1 cellular context compared by ENCODE assay signal in the genomic region with DNA sequence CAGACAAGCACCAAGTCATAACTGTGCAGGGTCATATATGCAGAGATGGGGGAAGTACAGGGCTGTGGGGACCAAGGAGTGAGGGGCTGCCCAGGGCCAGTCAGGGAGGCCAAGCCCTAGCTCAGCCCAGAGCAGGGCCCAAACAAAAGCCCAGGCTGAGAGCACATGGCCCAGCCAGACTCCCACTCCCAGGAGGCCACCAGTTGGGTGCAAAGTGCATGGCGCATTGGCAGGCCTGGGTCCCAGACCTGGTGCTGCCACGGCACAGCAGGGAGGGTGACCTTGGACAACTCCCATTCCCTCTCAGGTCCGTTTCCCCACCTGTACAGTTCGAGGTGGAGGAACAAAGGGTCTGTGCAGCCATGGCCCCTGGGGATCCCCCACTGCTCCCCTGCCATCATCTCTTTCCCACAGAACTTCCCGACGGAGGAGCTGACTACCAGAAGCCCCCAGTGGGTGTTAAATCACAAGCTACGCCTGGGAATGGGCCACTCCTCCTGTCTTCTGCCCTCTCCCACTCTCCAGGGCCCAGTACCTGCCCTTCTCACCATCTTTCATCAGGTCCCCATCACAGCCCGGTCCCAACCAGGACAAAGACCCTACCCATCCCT.
TF ChIP-seq lines count a peak whose summit lies in the region.

No MANE protein-coding gene starts in this region.

TF ChIP-seq in HepG2, 621 proteins besides CTCF, POLR2A, EP300 and RAD21 (continued from another document and continues in another):
- TF ChIP-seq, protein P1, sequence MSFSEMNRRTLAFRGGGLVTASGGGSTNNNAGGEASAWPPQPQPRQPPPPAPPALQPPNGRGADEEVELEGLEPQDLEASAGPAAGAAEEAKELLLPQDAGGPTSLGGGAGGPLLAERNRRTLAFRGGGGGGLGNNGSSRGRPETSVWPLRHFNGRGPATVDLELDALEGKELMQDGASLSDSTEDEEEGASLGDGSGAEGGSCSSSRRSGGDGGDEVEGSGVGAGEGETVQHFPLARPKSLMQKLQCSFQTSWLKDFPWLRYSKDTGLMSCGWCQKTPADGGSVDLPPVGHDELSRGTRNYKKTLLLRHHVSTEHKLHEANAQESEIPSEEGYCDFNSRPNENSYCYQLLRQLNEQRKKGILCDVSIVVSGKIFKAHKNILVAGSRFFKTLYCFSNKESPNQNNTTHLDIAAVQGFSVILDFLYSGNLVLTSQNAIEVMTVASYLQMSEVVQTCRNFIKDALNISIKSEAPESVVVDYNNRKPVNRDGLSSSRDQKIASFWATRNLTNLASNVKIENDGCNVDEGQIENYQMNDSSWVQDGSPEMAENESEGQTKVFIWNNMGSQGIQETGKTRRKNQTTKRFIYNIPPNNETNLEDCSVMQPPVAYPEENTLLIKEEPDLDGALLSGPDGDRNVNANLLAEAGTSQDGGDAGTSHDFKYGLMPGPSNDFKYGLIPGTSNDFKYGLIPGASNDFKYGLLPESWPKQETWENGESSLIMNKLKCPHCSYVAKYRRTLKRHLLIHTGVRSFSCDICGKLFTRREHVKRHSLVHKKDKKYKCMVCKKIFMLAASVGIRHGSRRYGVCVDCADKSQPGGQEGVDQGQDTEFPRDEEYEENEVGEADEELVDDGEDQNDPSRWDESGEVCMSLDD (CRISPR knock-in tag; IDR thresholded peaks at IDR 0.05; ENCODE audit: borderline replicate concordance), result peak; percentile 68; the same call in 1 of the 2 replicates
- TF ChIP-seq ZNF431 (CRISPR knock-in tag; IDR thresholded peaks at IDR 0.05; ENCODE audit: borderline replicate concordance, low read depth) (peak; percentile 87; the same call in 1 of the 2 replicates), BRD4 (CRISPR knock-in tag; IDR thresholded peaks at IDR 0.05) (peak; percentile 90; the same call in 1 of the 2 replicates), HDAC2 (CRISPR knock-in tag; IDR thresholded peaks at IDR 0.05) (peak; percentile 90), ZNF761 (CRISPR knock-in tag; conservative IDR thresholded peaks at IDR 0.05) (peak; percentile 78; the same call in 1 of the 2 replicates), KDM2A (CRISPR knock-in tag; IDR thresholded peaks at IDR 0.05; ENCODE audit: borderline replicate concordance, low read depth) (peak; percentile 41; the same call in 1 of the 2 replicates), XBP1 (CRISPR knock-in tag; IDR thresholded peaks at IDR 0.05) (no peak), ZNF138 (CRISPR knock-in tag; IDR thresholded peaks at IDR 0.05; ENCODE audit: low read depth) (no peak), MTF1 (CRISPR knock-in tag; IDR thresholded peaks at IDR 0.05) (no peak), ZSCAN9 (CRISPR knock-in tag; IDR thresholded peaks at IDR 0.05; ENCODE audit: borderline replicate concordance) (peak; percentile 80), PRPF4 (IDR thresholded peaks at IDR 0.05; ENCODE audit: low read depth, low read length, poor library complexity, severe bottlenecking) (no peak), CENPT (CRISPR knock-in tag; IDR thresholded peaks at IDR 0.05; ENCODE audit: low read depth) (no peak), ZNF441 (CRISPR knock-in tag; IDR thresholded peaks at IDR 0.05; ENCODE audit: borderline replicate concordance) (no peak), PHF20 (CRISPR knock-in tag; IDR thresholded peaks at IDR 0.05) (peak; percentile 19; the same call in 1 of the 2 replicates), PITX1 (CRISPR knock-in tag; IDR thresholded peaks at IDR 0.05) (peak; percentile 73), MIER2 (CRISPR knock-in tag; IDR thresholded peaks at IDR 0.05) (peak; percentile 47; the same call in 1 of the 2 replicates), MEIS1 (CRISPR knock-in tag; IDR thresholded peaks at IDR 0.05; ENCODE audit: borderline replicate concordance) (peak; percentile 55; the same call in 1 of the 2 replicates), NR3C1 (CRISPR knock-in tag; IDR thresholded peaks at IDR 0.05) (no peak), TSC22D2 (CRISPR knock-in tag; IDR thresholded peaks at IDR 0.05; ENCODE audit: borderline replicate concordance) (peak; percentile 22; the same call in 1 of the 2 replicates), DDIT3 (CRISPR knock-in tag; IDR thresholded peaks at IDR 0.05) (no peak), DMAP1 (CRISPR knock-in tag; IDR thresholded peaks at IDR 0.05) (peak; percentile 99), ZNF589 (CRISPR knock-in tag; conservative IDR thresholded peaks at IDR 0.05) (peak; percentile 17; the same call in 1 of the 2 replicates), NRL (CRISPR knock-in tag; IDR thresholded peaks at IDR 0.05; ENCODE audit: borderline replicate concordance) (peak; percentile 85; the same call in 1 of the 2 replicates), JUNB (CRISPR knock-in tag; IDR thresholded peaks at IDR 0.05; ENCODE audit: borderline replicate concordance) (no peak), IRF2 (CRISPR knock-in tag; IDR thresholded peaks at IDR 0.05) (peak; percentile 85), FOXC1 (CRISPR knock-in tag; IDR thresholded peaks at IDR 0.05; ENCODE audit: borderline replicate concordance) (peak; percentile 83; the same call in 1 of the 2 replicates), SMARCE1 (IDR thresholded peaks at IDR 0.05; ENCODE audit: borderline replicate concordance) (no peak), CHD4 (IDR thresholded peaks at IDR 0.05; ENCODE audit: borderline replicate concordance, low read length) (no peak), YEATS2 (CRISPR knock-in tag; IDR thresholded peaks at IDR 0.05; ENCODE audit: borderline replicate concordance) (peak; percentile 52), ISL2 (CRISPR knock-in tag; IDR thresholded peaks at IDR 0.05) (no peak), SP2 (CRISPR knock-in tag; IDR thresholded peaks at IDR 0.05) (no peak), KMT2A (CRISPR knock-in tag; IDR thresholded peaks at IDR 0.05) (0 out of 2 replicates have a peak, but pooled peaks have one; percentile 6), ZNF780A (CRISPR knock-in tag; IDR thresholded peaks at IDR 0.05) (no peak; the same call in 1 of the 2 replicates), E2F2 (CRISPR knock-in tag; IDR thresholded peaks at IDR 0.05; ENCODE audit: borderline replicate concordance) (peak; percentile 13; the same call in 1 of the 2 replicates), TFAP4 (IDR thresholded peaks at IDR 0.05; ENCODE audit: borderline replicate concordance, low read depth) (peak; percentile 55; the same call in 1 of the 2 replicates), THYN1 (CRISPR knock-in tag; IDR thresholded peaks at IDR 0.05; ENCODE audit: borderline replicate concordance, low read depth) (no peak), ZNF484 (CRISPR knock-in tag; IDR thresholded peaks at IDR 0.05; ENCODE audit: borderline replicate concordance, low read depth) (no peak), PRDM4 (CRISPR knock-in tag; IDR thresholded peaks at IDR 0.05; ENCODE audit: borderline replicate concordance) (no peak; the same call in 1 of the 2 replicates), ZNF746 (CRISPR knock-in tag; IDR thresholded peaks at IDR 0.05) (peak; percentile 63; the same call in 1 of the 2 replicates), YEATS4 (CRISPR knock-in tag; IDR thresholded peaks at IDR 0.05; ENCODE audit: borderline replicate concordance) (peak; percentile 97), NFYC (CRISPR knock-in tag; IDR thresholded peaks at IDR 0.05) (no peak), TGIF2 (CRISPR knock-in tag; IDR thresholded peaks at IDR 0.05) (no peak; the same call in 1 of the 2 replicates), ZNF570 (CRISPR knock-in tag; IDR thresholded peaks at IDR 0.05; ENCODE audit: borderline replicate concordance) (no peak), ZNF124 (CRISPR knock-in tag; IDR thresholded peaks at IDR 0.05) (peak; percentile 73), MAFG (CRISPR knock-in tag; IDR thresholded peaks at IDR 0.05) (no peak), ZNF674 (CRISPR knock-in tag; IDR thresholded peaks at IDR 0.05; ENCODE audit: low read depth) (no peak), CBFB (CRISPR knock-in tag; IDR thresholded peaks at IDR 0.05) (peak; percentile 66; the same call in 1 of the 2 replicates), FOXP1 (IDR thresholded peaks at IDR 0.05) (no peak), FOXP1 (CRISPR knock-in tag; IDR thresholded peaks at IDR 0.05) (no peak), ZMYM2 (CRISPR knock-in tag; IDR thresholded peaks at IDR 0.05) (no peak), SRY (CRISPR knock-in tag; IDR thresholded peaks at IDR 0.05) (peak; percentile 14; the same call in 1 of the 2 replicates), FOXJ3 (CRISPR knock-in tag; IDR thresholded peaks at IDR 0.05; ENCODE audit: borderline replicate concordance) (no peak; the same call in 1 of the 2 replicates)
- TF ChIP-seq, protein P2, sequence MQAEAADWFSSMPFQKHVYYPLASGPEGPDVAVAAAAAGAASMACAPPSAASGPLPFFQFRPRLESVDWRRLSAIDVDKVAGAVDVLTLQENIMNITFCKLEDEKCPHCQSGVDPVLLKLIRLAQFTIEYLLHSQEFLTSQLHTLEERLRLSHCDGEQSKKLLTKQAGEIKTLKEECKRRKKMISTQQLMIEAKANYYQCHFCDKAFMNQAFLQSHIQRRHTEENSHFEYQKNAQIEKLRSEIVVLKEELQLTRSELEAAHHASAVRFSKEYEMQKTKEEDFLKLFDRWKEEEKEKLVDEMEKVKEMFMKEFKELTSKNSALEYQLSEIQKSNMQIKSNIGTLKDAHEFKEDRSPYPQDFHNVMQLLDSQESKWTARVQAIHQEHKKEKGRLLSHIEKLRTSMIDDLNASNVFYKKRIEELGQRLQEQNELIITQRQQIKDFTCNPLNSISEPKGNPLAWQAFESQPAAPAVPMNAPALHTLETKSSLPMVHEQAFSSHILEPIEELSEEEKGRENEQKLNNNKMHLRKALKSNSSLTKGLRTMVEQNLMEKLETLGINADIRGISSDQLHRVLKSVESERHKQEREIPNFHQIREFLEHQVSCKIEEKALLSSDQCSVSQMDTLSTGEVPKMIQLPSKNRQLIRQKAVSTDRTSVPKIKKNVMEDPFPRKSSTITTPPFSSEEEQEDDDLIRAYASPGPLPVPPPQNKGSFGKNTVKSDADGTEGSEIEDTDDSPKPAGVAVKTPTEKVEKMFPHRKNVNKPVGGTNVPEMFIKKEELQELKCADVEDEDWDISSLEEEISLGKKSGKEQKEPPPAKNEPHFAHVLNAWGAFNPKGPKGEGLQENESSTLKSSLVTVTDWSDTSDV (CRISPR knock-in tag; IDR thresholded peaks at IDR 0.05), result no peak
- TF ChIP-seq, protein P3, sequence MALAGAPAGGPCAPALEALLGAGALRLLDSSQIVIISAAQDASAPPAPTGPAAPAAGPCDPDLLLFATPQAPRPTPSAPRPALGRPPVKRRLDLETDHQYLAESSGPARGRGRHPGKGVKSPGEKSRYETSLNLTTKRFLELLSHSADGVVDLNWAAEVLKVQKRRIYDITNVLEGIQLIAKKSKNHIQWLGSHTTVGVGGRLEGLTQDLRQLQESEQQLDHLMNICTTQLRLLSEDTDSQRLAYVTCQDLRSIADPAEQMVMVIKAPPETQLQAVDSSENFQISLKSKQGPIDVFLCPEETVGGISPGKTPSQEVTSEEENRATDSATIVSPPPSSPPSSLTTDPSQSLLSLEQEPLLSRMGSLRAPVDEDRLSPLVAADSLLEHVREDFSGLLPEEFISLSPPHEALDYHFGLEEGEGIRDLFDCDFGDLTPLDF (CRISPR knock-in tag; IDR thresholded peaks at IDR 0.05), result no peak
- TF ChIP-seq, protein P4, sequence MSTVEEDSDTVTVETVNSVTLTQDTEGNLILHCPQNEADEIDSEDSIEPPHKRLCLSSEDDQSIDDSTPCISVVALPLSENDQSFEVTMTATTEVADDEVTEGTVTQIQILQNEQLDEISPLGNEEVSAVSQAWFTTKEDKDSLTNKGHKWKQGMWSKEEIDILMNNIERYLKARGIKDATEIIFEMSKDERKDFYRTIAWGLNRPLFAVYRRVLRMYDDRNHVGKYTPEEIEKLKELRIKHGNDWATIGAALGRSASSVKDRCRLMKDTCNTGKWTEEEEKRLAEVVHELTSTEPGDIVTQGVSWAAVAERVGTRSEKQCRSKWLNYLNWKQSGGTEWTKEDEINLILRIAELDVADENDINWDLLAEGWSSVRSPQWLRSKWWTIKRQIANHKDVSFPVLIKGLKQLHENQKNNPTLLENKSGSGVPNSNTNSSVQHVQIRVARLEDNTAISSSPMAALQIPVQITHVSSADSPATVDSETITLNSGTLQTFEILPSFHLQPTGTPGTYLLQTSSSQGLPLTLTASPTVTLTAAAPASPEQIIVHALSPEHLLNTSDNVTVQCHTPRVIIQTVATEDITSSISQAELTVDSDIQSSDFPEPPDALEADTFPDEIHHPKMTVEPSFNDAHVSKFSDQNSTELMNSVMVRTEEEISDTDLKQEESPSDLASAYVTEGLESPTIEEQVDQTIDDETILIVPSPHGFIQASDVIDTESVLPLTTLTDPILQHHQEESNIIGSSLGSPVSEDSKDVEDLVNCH (CRISPR knock-in tag; IDR thresholded peaks at IDR 0.05), result no peak; the same call in 1 of the 2 replicates
